In the genomic region with DNA sequence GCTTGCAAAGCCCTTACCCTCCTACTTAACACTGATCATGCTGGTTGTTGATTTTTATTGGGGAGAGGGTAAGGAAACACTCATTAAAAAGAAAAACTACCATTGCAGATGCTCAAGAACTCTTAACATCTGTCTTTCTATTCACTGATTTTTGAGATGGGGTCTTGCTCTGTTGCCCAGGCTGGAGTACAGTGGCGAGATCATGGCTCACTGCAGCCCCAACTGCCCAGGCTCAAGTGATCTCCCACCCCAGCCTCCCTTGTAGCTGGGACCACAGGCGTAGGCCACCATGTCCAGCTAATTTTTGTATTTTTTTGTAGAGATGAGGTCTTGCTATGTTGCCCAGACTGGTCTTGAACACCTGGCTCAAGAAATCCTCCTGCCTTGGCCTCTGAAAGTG, we compare ENCODE assay signal across 2 cellular contexts.
TF ChIP-seq lines count a peak whose summit lies in the region.

No MANE protein-coding gene starts in this region.

TF ChIP-seq in HEK293, 187 proteins besides CTCF, POLR2A, EP300 and RAD21:
- TF ChIP-seq, protein P1, sequence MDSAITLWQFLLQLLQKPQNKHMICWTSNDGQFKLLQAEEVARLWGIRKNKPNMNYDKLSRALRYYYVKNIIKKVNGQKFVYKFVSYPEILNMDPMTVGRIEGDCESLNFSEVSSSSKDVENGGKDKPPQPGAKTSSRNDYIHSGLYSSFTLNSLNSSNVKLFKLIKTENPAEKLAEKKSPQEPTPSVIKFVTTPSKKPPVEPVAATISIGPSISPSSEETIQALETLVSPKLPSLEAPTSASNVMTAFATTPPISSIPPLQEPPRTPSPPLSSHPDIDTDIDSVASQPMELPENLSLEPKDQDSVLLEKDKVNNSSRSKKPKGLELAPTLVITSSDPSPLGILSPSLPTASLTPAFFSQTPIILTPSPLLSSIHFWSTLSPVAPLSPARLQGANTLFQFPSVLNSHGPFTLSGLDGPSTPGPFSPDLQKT (IDR thresholded peaks at IDR 0.05; ENCODE audit: borderline replicate concordance, low read depth, low read length): no peak
- no peak for TF ChIP-seq HOXA7 (CRISPR knock-in tag; IDR thresholded peaks at IDR 0.05; ENCODE audit: borderline replicate concordance)
- TF ChIP-seq ZNF121 (tag by site-specific recombination; IDR thresholded peaks at IDR 0.05): peak; percentile 93
- no peak for TF ChIP-seq ZNF585B (tag by site-specific recombination; IDR thresholded peaks at IDR 0.05)
- TF ChIP-seq ZNF600 (tag by site-specific recombination; IDR thresholded peaks at IDR 0.05): no peak
- no peak for TF ChIP-seq ZNF223 (tag by site-specific recombination; IDR thresholded peaks at IDR 0.05)
- TF ChIP-seq ZNF677 (tag by site-specific recombination; IDR thresholded peaks at IDR 0.05): no peak

TF ChIP-seq in K562, 482 proteins besides CTCF, POLR2A, EP300 and RAD21:
- TF ChIP-seq ZNF121 (CRISPR knock-in tag; conservative IDR thresholded peaks at IDR 0.05) (peak; percentile 50; the same call in 1 of the 2 replicates), ZNF3 (CRISPR knock-in tag; IDR thresholded peaks at IDR 0.05) (no peak)
- TF ChIP-seq, protein P2, sequence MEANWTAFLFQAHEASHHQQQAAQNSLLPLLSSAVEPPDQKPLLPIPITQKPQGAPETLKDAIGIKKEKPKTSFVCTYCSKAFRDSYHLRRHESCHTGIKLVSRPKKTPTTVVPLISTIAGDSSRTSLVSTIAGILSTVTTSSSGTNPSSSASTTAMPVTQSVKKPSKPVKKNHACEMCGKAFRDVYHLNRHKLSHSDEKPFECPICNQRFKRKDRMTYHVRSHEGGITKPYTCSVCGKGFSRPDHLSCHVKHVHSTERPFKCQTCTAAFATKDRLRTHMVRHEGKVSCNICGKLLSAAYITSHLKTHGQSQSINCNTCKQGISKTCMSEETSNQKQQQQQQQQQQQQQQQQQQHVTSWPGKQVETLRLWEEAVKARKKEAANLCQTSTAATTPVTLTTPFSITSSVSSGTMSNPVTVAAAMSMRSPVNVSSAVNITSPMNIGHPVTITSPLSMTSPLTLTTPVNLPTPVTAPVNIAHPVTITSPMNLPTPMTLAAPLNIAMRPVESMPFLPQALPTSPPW (CRISPR knock-in tag; IDR thresholded peaks at IDR 0.05): no peak
TF ChIP-seq in K562: peak in this region for 1.
